9 cellular contexts compared by ENCODE assay signal in genomic region chrX:65451663-65452062, GRCh38.
A peak's percentile ranks its signal among the peaks of the same experiment; 100 is the strongest.
DNase-seq lines count a peak whose midpoint lies in the region; ATAC-seq and TF ChIP-seq lines count a peak whose summit lies in the region.
"Had no signal": no experiment of that assay in that cellular context is flagged by ENCODE, and none has a peak within 500 bp of the region (broad histone marks: within the 10 kb centered on the region; RNA-seq: fewer than 3 reads in every experiment).

No MANE protein-coding gene starts in this region.

- H3K36me3 Mint-ChIP-seq in memory B cell = peaks cover 3% of the 10 kb centered on the region

- no peak overlapping the region for H3K4me3 Mint-ChIP-seq in memory B cell
- H3K4me3 Mint-ChIP-seq: activated naive CD8-positive, alpha-beta T cell had no signal

- in situ Hi-C loops in astrocyte of the cerebellum (cut with HindIII; ENCODE audit: low sequenced_read_pairs) = no loop called here

- ATAC-seq in GM19463 (IDR thresholded peaks at IDR 0.05; ENCODE audit: unreplicated experiment) (peak; percentile 76), memory B cell (ENCODE audit: low read depth) (peak; percentile 35), GM21528 (IDR thresholded peaks at IDR 0.05; ENCODE audit: low FRiP score, unreplicated experiment) (no peak)

- no peaks in the 10 kb centered on the region for H3K9me3 Mint-ChIP-seq in memory B cell

- H3K27ac Mint-ChIP-seq in memory B cell = no peak overlapping the region
- H3K27ac Mint-ChIP-seq: activated naive CD8-positive, alpha-beta T cell had no signal

- H3K27me3 Mint-ChIP-seq in memory B cell = no peaks in the 10 kb centered on the region
- H3K27me3 Mint-ChIP-seq: activated naive CD8-positive, alpha-beta T cell had no signal

- TF ChIP-seq CTCF in astrocyte of the cerebellum (IDR thresholded peaks at IDR 0.05; ENCODE audit: low read depth, low read length, missing control alignments) = peak; percentile 44

- DNase-seq in SIG-M5 treated with dmso at 0.1 percent for 504 hours (lab: John Stamatoyannopoulos, UW; ENCODE audit: unreplicated experiment) (peak; percentile 39), SIG-M5 (lab: John Stamatoyannopoulos, UW) (no peak), LoVo (ENCODE audit: low spot score) (peak; percentile 25), astrocyte of the cerebellum (ENCODE audit: low read depth) (no peak), memory B cell (ENCODE audit: low spot score in 2 of 2) (peak in 1 of 2 donors; percentile 13), nucleus accumbens (lab: John Stamatoyannopoulos, UW) (no peak)

- H3K4me3 ChIP-seq in astrocyte of the cerebellum (ENCODE audit: low read depth, low read length) = no peak overlapping the region

- no peaks in the 10 kb centered on the region for H3K4me1 Mint-ChIP-seq in memory B cell

Comparison
In these comparisons a context has a peak if more than half of its experiments do, and no peak if none do; other contexts are left out.
1. DNase-seq: peak in SIG-M5 treated with dmso at 0.1 percent for 504 hours (single experiment) and LoVo (single experiment); none in SIG-M5 (single experiment), astrocyte of the cerebellum (single experiment) and nucleus accumbens (0 of 56).